1 cellular context compared by ENCODE assay signal in genomic region chr11:71267807-71268421, GRCh38.
TF ChIP-seq lines count a peak whose summit lies in the region.

No MANE protein-coding gene starts in this region.

TF ChIP-seq in GM23338, 12 proteins besides CTCF, POLR2A, EP300 and RAD21 (continued from another document):
- no peak for TF ChIP-seq ZNF462 (CRISPR knock-in tag; IDR thresholded peaks at IDR 0.05)
- TF ChIP-seq, protein P1, sequence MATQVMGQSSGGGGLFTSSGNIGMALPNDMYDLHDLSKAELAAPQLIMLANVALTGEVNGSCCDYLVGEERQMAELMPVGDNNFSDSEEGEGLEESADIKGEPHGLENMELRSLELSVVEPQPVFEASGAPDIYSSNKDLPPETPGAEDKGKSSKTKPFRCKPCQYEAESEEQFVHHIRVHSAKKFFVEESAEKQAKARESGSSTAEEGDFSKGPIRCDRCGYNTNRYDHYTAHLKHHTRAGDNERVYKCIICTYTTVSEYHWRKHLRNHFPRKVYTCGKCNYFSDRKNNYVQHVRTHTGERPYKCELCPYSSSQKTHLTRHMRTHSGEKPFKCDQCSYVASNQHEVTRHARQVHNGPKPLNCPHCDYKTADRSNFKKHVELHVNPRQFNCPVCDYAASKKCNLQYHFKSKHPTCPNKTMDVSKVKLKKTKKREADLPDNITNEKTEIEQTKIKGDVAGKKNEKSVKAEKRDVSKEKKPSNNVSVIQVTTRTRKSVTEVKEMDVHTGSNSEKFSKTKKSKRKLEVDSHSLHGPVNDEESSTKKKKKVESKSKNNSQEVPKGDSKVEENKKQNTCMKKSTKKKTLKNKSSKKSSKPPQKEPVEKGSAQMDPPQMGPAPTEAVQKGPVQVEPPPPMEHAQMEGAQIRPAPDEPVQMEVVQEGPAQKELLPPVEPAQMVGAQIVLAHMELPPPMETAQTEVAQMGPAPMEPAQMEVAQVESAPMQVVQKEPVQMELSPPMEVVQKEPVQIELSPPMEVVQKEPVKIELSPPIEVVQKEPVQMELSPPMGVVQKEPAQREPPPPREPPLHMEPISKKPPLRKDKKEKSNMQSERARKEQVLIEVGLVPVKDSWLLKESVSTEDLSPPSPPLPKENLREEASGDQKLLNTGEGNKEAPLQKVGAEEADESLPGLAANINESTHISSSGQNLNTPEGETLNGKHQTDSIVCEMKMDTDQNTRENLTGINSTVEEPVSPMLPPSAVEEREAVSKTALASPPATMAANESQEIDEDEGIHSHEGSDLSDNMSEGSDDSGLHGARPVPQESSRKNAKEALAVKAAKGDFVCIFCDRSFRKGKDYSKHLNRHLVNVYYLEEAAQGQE (IDR thresholded peaks at IDR 0.05; ENCODE audit: unreplicated experiment), result no peak
